ENCODE assay signal across 1 cellular context in genomic region chr10:43404675-43405221, GRCh38.
TF ChIP-seq lines count a peak whose summit lies in the region.

No MANE protein-coding gene starts in this region.

TF ChIP-seq in K562, 482 proteins besides CTCF, POLR2A, EP300 and RAD21 (continues in another document):
- TF ChIP-seq HLTF (IDR thresholded peaks at IDR 0.05), result 0 out of 2 replicates have a peak, but pooled peaks have one; percentile 23
- TF ChIP-seq TARDBP (IDR thresholded peaks at IDR 0.05), result no peak
- TF ChIP-seq CREB3L1 (IDR thresholded peaks at IDR 0.05; ENCODE audit: borderline replicate concordance, low read depth), result no peak
- TF ChIP-seq ZBTB26 (CRISPR knock-in tag; IDR thresholded peaks at IDR 0.05), result 0 out of 2 replicates have a peak, but pooled peaks have one; percentile 24
- 0 out of 2 replicates have a peak, but pooled peaks have one; percentile 32 for TF ChIP-seq ELF4 (CRISPR knock-in tag; IDR thresholded peaks at IDR 0.05)
- peak; percentile 30 for TF ChIP-seq POLR2B (IDR thresholded peaks at IDR 0.05; ENCODE audit: low read depth, partially characterized antibody)
- peak; percentile 72; the same call in 1 of the 2 replicates for TF ChIP-seq HBP1 (CRISPR knock-in tag; IDR thresholded peaks at IDR 0.05)
- TF ChIP-seq ARNT (IDR thresholded peaks at IDR 0.05), result no peak
- 0 out of 2 replicates have a peak, but pooled peaks have one; percentile 21 for TF ChIP-seq DEAF1 (CRISPR knock-in tag; IDR thresholded peaks at IDR 0.05)
- 0 out of 2 replicates have a peak, but pooled peaks have one; percentile 2 for TF ChIP-seq SPI1 (IDR thresholded peaks at IDR 0.05; ENCODE audit: borderline replicate concordance, low read depth, low read length)
- peak; percentile 17; the same call in 1 of the 2 replicates for TF ChIP-seq SMARCA5 (IDR thresholded peaks at IDR 0.05)
- TF ChIP-seq ARID1B (IDR thresholded peaks at IDR 0.05), result peak; percentile 25
- TF ChIP-seq ZNF224 (CRISPR knock-in tag; IDR thresholded peaks at IDR 0.05), result no peak
- TF ChIP-seq OTX1 (CRISPR knock-in tag; IDR thresholded peaks at IDR 0.05), result 0 out of 2 replicates have a peak, but pooled peaks have one; percentile 73
- TF ChIP-seq ZBTB40 (IDR thresholded peaks at IDR 0.05), result peak; percentile 37; the same call in 1 of the 2 replicates
- TF ChIP-seq ZBTB40 (CRISPR knock-in tag; IDR thresholded peaks at IDR 0.05), result no peak
- TF ChIP-seq LCOR (CRISPR knock-in tag; IDR thresholded peaks at IDR 0.05), result no peak
- no peak for TF ChIP-seq ZNF318 (IDR thresholded peaks at IDR 0.05; ENCODE audit: borderline replicate concordance in 1 of 2, low read depth in 1 of 2)
- TF ChIP-seq RBFOX2 (IDR thresholded peaks at IDR 0.05; ENCODE audit: low read depth, low read length), result no peak
- TF ChIP-seq THRB (CRISPR knock-in tag; conservative IDR thresholded peaks at IDR 0.05), result peak; percentile 88
- TF ChIP-seq DNMT1 (IDR thresholded peaks at IDR 0.05), result peak; percentile 28; the same call in 1 of the 2 replicates
- peak; percentile 86 for TF ChIP-seq MLLT1 (IDR thresholded peaks at IDR 0.05)
